Comparison of ENCODE assay signal across 8 cellular contexts in genomic region chr5:66144074-66144798, GRCh38.
DNase-seq lines count a peak whose midpoint lies in the region; ATAC-seq and TF ChIP-seq lines count a peak whose summit lies in the region.

TSS of gene SREK1 (plus strand) at chr5:66144300. CDS start at chr5:66144377, 77 bp downstream.

- ATAC-seq in HG02588 (IDR thresholded peaks at IDR 0.05; ENCODE audit: unreplicated experiment) (peak; percentile 92), SK-N-SH treated with all-trans-retinoic acid at 6 μM for 48 hours (peak; percentile 95)

- TF ChIP-seq CTCF in GM06990 (IDR thresholded peaks at IDR 0.05; ENCODE audit: insufficient read depth, low read length, poor library complexity, severe bottlenecking) = no peak

- peak within 1 kb of the TSS; percentile 94 for H3K4me3 ChIP-seq in GM06990 (replicated peaks; ENCODE audit: low read depth, low read length)

- peaks cover 48% of the 10 kb centered on the region for H3K4me1 Mint-ChIP-seq in activated naive CD4-positive, alpha-beta T cell treated with anti-CD3 and anti-CD28 coated beads, Interleukin-2, amount 50 U/mL, for 24 hours

- no peaks in the 10 kb centered on the region for H3K27me3 Mint-ChIP-seq in activated naive CD4-positive, alpha-beta T cell treated with anti-CD3 and anti-CD28 coated beads, Interleukin-2, amount 50 U/mL, for 24 hours

- DNase-seq in GM06990 (ENCODE audit: extremely low read depth, insufficient read length) (peak; percentile 96), NCI-H1048 (lab: John Stamatoyannopoulos, UW) (peak; percentile 80), globus pallidus (ENCODE audit: low spot score) (peak; percentile 90), nucleus accumbens (lab: John Stamatoyannopoulos, UW) (peak; percentile 27 to 97 (median 90)), superior temporal gyrus (ENCODE audit: extremely low spot score) (peak; percentile 90)

- H3K9me3 Mint-ChIP-seq in activated naive CD4-positive, alpha-beta T cell treated with anti-CD3 and anti-CD28 coated beads, Interleukin-2, amount 50 U/mL, for 24 hours = no peaks in the 10 kb centered on the region

- H3K27me3 ChIP-seq in GM06990 (replicated peaks; ENCODE audit: control insufficient read depth, insufficient read depth, low read length) = no peaks in the 10 kb centered on the region

- peak within 1 kb of the TSS; percentile 92 for H3K4me3 Mint-ChIP-seq in activated naive CD4-positive, alpha-beta T cell treated with anti-CD3 and anti-CD28 coated beads, Interleukin-2, amount 50 U/mL, for 24 hours

- peak within 1 kb of the TSS; percentile 99 for H3K27ac Mint-ChIP-seq in activated naive CD4-positive, alpha-beta T cell treated with anti-CD3 and anti-CD28 coated beads, Interleukin-2, amount 50 U/mL, for 24 hours

- no peaks in the 10 kb centered on the region for H3K36me3 ChIP-seq in GM06990 (ENCODE audit: control insufficient read depth, insufficient read depth, low read length)

- H3K36me3 Mint-ChIP-seq in activated naive CD4-positive, alpha-beta T cell treated with anti-CD3 and anti-CD28 coated beads, Interleukin-2, amount 50 U/mL, for 24 hours = peaks cover 2% of the 10 kb centered on the region

TF ChIP-seq in SK-N-SH treated with all-trans-retinoic acid at 6 μM for 48 hours, 23 proteins besides CTCF, POLR2A, EP300 and RAD21:
- TF ChIP-seq ESRRG (CRISPR knock-in tag; IDR thresholded peaks at IDR 0.05) (no peak), RARB (CRISPR knock-in tag; IDR thresholded peaks at IDR 0.05) (no peak), CREB5 (CRISPR knock-in tag; IDR thresholded peaks at IDR 0.05; ENCODE audit: low read depth) (no peak), POU6F1 (CRISPR knock-in tag; IDR thresholded peaks at IDR 0.05; ENCODE audit: borderline replicate concordance, low read depth) (no peak), ZNF8 (CRISPR knock-in tag; IDR thresholded peaks at IDR 0.05) (no peak), GLIS3 (CRISPR knock-in tag; IDR thresholded peaks at IDR 0.05) (0 out of 2 replicates have a peak, but pooled peaks have one; percentile 61), BACH2 (CRISPR knock-in tag; IDR thresholded peaks at IDR 0.05; ENCODE audit: borderline replicate concordance) (no peak), OSR1 (CRISPR knock-in tag; IDR thresholded peaks at IDR 0.05) (no peak), CSRNP3 (CRISPR knock-in tag; IDR thresholded peaks at IDR 0.05) (peak; percentile 19; the same call in 1 of the 2 replicates), ZNF70 (CRISPR knock-in tag; IDR thresholded peaks at IDR 0.05) (no peak), ZFP3 (CRISPR knock-in tag; IDR thresholded peaks at IDR 0.05) (peak; percentile 58; the same call in 1 of the 2 replicates), ZC3H10 (CRISPR knock-in tag; IDR thresholded peaks at IDR 0.05) (no peak), ZFP30 (CRISPR knock-in tag; IDR thresholded peaks at IDR 0.05) (no peak), TOX (CRISPR knock-in tag; IDR thresholded peaks at IDR 0.05; ENCODE audit: borderline replicate concordance) (no peak), CSDC2 (CRISPR knock-in tag; IDR thresholded peaks at IDR 0.05) (no peak), ZNF565 (CRISPR knock-in tag; conservative IDR thresholded peaks at IDR 0.05; ENCODE audit: low read depth) (no peak), ARNTL (CRISPR knock-in tag; IDR thresholded peaks at IDR 0.05; ENCODE audit: borderline replicate concordance, low read depth) (no peak), PPARA (CRISPR knock-in tag; IDR thresholded peaks at IDR 0.05; ENCODE audit: borderline replicate concordance) (no peak), TCF4 (CRISPR knock-in tag; IDR thresholded peaks at IDR 0.05; ENCODE audit: borderline replicate concordance) (no peak), TSHZ2 (CRISPR knock-in tag; IDR thresholded peaks at IDR 0.05) (peak; percentile 69), PATZ1 (CRISPR knock-in tag; IDR thresholded peaks at IDR 0.05; ENCODE audit: borderline replicate concordance) (no peak), SNAI2 (CRISPR knock-in tag; IDR thresholded peaks at IDR 0.05) (no peak), ISL1 (CRISPR knock-in tag; IDR thresholded peaks at IDR 0.05) (peak; percentile 10; the same call in 1 of the 2 replicates)

Comparison
In these comparisons a context has a peak if more than half of its experiments do, and no peak if none do; other contexts are left out.
1. Peak in every context shown above with its lines: DNase-seq, ATAC-seq and H3K4me3 ChIP-seq.